9 cellular contexts compared by ENCODE assay signal in genomic region chr1:13702425-13703127, GRCh38. TPM values are rescaled to one million over a fixed set of nuclear protein-coding genes. Genes with fewer than 3 reads are reported as not detected.
A peak's percentile ranks its signal among the peaks of the same experiment; 100 is the strongest.
DNase-seq lines count a peak whose midpoint lies in the region; ATAC-seq and TF ChIP-seq lines count a peak whose summit lies in the region.
"Had no signal": no experiment of that assay in that cellular context is flagged by ENCODE, and none has a peak within 500 bp of the region (broad histone marks: within the 10 kb centered on the region; RNA-seq: fewer than 3 reads in every experiment).

No MANE protein-coding gene starts in this region.

- peak; percentile 66 for ATAC-seq in GM21381 (IDR thresholded peaks at IDR 0.05; ENCODE audit: unreplicated experiment)
- ATAC-seq: A549 had no signal

- peaks cover 8% of the 10 kb centered on the region for H3K9me3 ChIP-seq in BLaER1
- H3K9me3 ChIP-seq in Karpas-422 (ENCODE audit: low read length), result peaks cover 3% of the 10 kb centered on the region; the same call in 1 of the 2 replicates
- H3K9me3 ChIP-seq in WERI-Rb-1 (ENCODE audit: severe bottlenecking), result peaks cover 16% of the 10 kb centered on the region
- H3K9me3 ChIP-seq: A549 had no signal

- no peaks in the 10 kb centered on the region for H3K27me3 Mint-ChIP-seq in activated naive CD8-positive, alpha-beta T cell
- peaks cover 6% of the 10 kb centered on the region for H3K27me3 Mint-ChIP-seq in endothelial cell (ENCODE audit: unreplicated experiment)

- no peak for TF ChIP-seq CTCF in endothelial cell (IDR thresholded peaks at IDR 0.05; ENCODE audit: unreplicated experiment)
- TF ChIP-seq CTCF in WERI-Rb-1 (IDR thresholded peaks at IDR 0.05; ENCODE audit: low read depth, low read length), result no peak

- peak overlapping the region; percentile 77 for H3K4me2 ChIP-seq in BLaER1
- H3K4me2 ChIP-seq in Karpas-422 (ENCODE audit: low read depth, low read length, poor library complexity, severe bottlenecking), result peak overlapping the region; percentile 16
- H3K4me2 ChIP-seq: A549 had no signal

- H4K20me1 ChIP-seq in BLaER1 (peaks cover 16% of the 10 kb centered on the region; the same call in 1 of the 2 replicates), Karpas-422 (ENCODE audit: insufficient read depth, low read depth, low read length) (peaks cover 33% of the 10 kb centered on the region; the same call in 1 of the 2 replicates)

- H3K4me1 ChIP-seq in BLaER1 (peaks cover 61% of the 10 kb centered on the region), Karpas-422 (ENCODE audit: low read length) (peaks cover 36% of the 10 kb centered on the region)

- no peaks in the 10 kb centered on the region for H3K9me2 ChIP-seq in Karpas-422 (replicated peaks; ENCODE audit: insufficient read depth, low read length)

- H3K27me3 ChIP-seq in BLaER1 (no peaks in the 10 kb centered on the region), Karpas-422 (ENCODE audit: low read length) (peaks cover 5% of the 10 kb centered on the region; the same call in 1 of the 2 replicates), WERI-Rb-1 (ENCODE audit: insufficient read depth, low read depth, severe bottlenecking) (no peaks in the 10 kb centered on the region)

- H3K27ac Mint-ChIP-seq in activated naive CD8-positive, alpha-beta T cell, result peak overlapping the region; percentile 89
- H3K27ac Mint-ChIP-seq in endothelial cell (ENCODE audit: unreplicated experiment), result no peak overlapping the region

- H3K79me2 ChIP-seq in Karpas-422 (ENCODE audit: low read length), result no peaks in the 10 kb centered on the region

- no peak for DNase-seq in Karpas-422
- peak; percentile 64 for DNase-seq in stimulated activated naive CD4-positive, alpha-beta T cell treated with Interleukin-2 at 50 U/mL for 16 hours (lab: John Stamatoyannopoulos, UW)
- DNase-seq in endothelial cell (ENCODE audit: low spot score), result no peak
- no peak for DNase-seq in WERI-Rb-1
- no peak for DNase-seq in NCI-H1092 (lab: John Stamatoyannopoulos, UW)

- peaks cover 10% of the 10 kb centered on the region; the same call in 1 of the 2 replicates for H3K36me3 ChIP-seq in BLaER1
- no peaks in the 10 kb centered on the region for H3K36me3 ChIP-seq in Karpas-422 (ENCODE audit: insufficient read depth, low read length)
- no peaks in the 10 kb centered on the region for H3K36me3 ChIP-seq in WERI-Rb-1

- H3K36me3 Mint-ChIP-seq in activated naive CD8-positive, alpha-beta T cell, result peaks cover 9% of the 10 kb centered on the region
- H3K36me3 Mint-ChIP-seq in endothelial cell (ENCODE audit: low read depth, unreplicated experiment), result peaks cover 8% of the 10 kb centered on the region

- H3K27ac ChIP-seq in BLaER1, result peak overlapping the region; percentile 97
- no peak overlapping the region for H3K27ac ChIP-seq in Karpas-422 (ENCODE audit: low read length)
- no peak overlapping the region for H3K27ac ChIP-seq in WERI-Rb-1
- H3K27ac ChIP-seq: A549 had no signal

- no peak overlapping the region for H2AFZ ChIP-seq in Karpas-422 (ENCODE audit: low read length)

- peak overlapping the region; percentile 98 for H3K4me3 Mint-ChIP-seq in activated naive CD8-positive, alpha-beta T cell
- no peak overlapping the region for H3K4me3 Mint-ChIP-seq in endothelial cell (ENCODE audit: unreplicated experiment)

- no peaks in the 10 kb centered on the region for H3K9me3 Mint-ChIP-seq in activated naive CD8-positive, alpha-beta T cell (ENCODE audit: low read depth)
- H3K9me3 Mint-ChIP-seq in endothelial cell (ENCODE audit: unreplicated experiment), result no peaks in the 10 kb centered on the region

- H3K4me1 Mint-ChIP-seq in activated naive CD8-positive, alpha-beta T cell (ENCODE audit: low read depth), result peaks cover 75% of the 10 kb centered on the region
- H3K4me1 Mint-ChIP-seq in endothelial cell (ENCODE audit: unreplicated experiment), result peaks cover 6% of the 10 kb centered on the region

- peak overlapping the region; percentile 82; the same call in 1 of the 2 replicates for H3K4me3 ChIP-seq in BLaER1
- H3K4me3 ChIP-seq in Karpas-422 (ENCODE audit: low read length), result no peak overlapping the region
- H3K4me3 ChIP-seq in WERI-Rb-1 (ENCODE audit: low read depth, low read length), result no peak overlapping the region
- H3K4me3 ChIP-seq: A549 had no signal

- peak overlapping the region; percentile 90 for H3K9ac ChIP-seq in BLaER1
- no peak overlapping the region for H3K9ac ChIP-seq in Karpas-422 (ENCODE audit: low read length)

RNA-seq across cellular contexts. Expression of gene PRDM2, which starts 2.6 kb away (rescaled TPM):
- 28.3 and 36.0 TPM in 2 replicates for total RNA-seq in Karpas-422 (2014; rRNA removed; shearing (Covaris generic); ENCODE audit: low replicate concordance)
- total RNA-seq in endothelial cell (ENCODE audit: unreplicated experiment), result 49.7 TPM
